In genomic region chr14:89364316-89364715, GRCh38 we compare ENCODE assay signal across 12 cellular contexts. TPM values are rescaled to one million over a fixed set of nuclear protein-coding genes. Genes with fewer than 3 reads are reported as not detected.
DNase-seq lines count a peak whose midpoint lies in the region; ATAC-seq, FAIRE-seq and TF ChIP-seq lines count a peak whose summit lies in the region.
"Had no signal": no experiment of that assay in that cellular context is flagged by ENCODE, and none has a peak within 500 bp of the region (broad histone marks: within the 10 kb centered on the region; RNA-seq: fewer than 3 reads in every experiment).

No MANE protein-coding gene starts in this region.

- H3K27me3 Mint-ChIP-seq in astrocyte (ENCODE audit: low read depth, unreplicated experiment): no peaks in the 10 kb centered on the region
- no peaks in the 10 kb centered on the region for H3K27me3 Mint-ChIP-seq in stimulated activated naive CD8-positive, alpha-beta T cell treated with anti-CD3 and anti-CD28 coated beads, Interleukin-15, amount 100 ng/mL, for 72 hours

- no peak for DNase-seq in Right ventricle myocardium superior
- no peak for DNase-seq in left cardiac atrium
- DNase-seq in astrocyte (ENCODE audit: low read depth): no peak
- DNase-seq in stimulated activated naive CD8-positive, alpha-beta T cell treated with anti-CD3 and anti-CD28 coated beads, Interleukin-15, amount 100 ng/mL, for 72 hours: no peak
- no peak for DNase-seq in hypothalamus (lab: John Stamatoyannopoulos, UW)
- no peak for DNase-seq in NCI-H82 (lab: John Stamatoyannopoulos, UW)
- no peak for DNase-seq in germinal center (ENCODE audit: low spot score)
- DNase-seq: activated gamma-delta T cell, NCI-H1048, NCI-H446 treated with DMSO at 0.1 percent for 48 hours had no signal

- H4K20me1 ChIP-seq in Loucy (ENCODE audit: insufficient read depth, low read length, poor library complexity, severe bottlenecking): peaks cover 31% of the 10 kb centered on the region
- H4K20me1 ChIP-seq in astrocyte (ENCODE audit: insufficient read depth, low read length): peaks cover 54% of the 10 kb centered on the region

- H3K4me1 Mint-ChIP-seq in astrocyte (ENCODE audit: low read depth, unreplicated experiment): peaks cover 24% of the 10 kb centered on the region
- peaks cover 69% of the 10 kb centered on the region for H3K4me1 Mint-ChIP-seq in stimulated activated naive CD8-positive, alpha-beta T cell treated with anti-CD3 and anti-CD28 coated beads, Interleukin-15, amount 100 ng/mL, for 72 hours

- no peaks in the 10 kb centered on the region for H3K9me2 ChIP-seq in Loucy (replicated peaks; ENCODE audit: low read depth, low read length)

- H3K27me3 ChIP-seq in Loucy (ENCODE audit: insufficient read depth, low read length, poor library complexity, severe bottlenecking): no peaks in the 10 kb centered on the region
- H3K27me3 ChIP-seq in astrocyte (ENCODE audit: insufficient read depth, low read length): no peaks in the 10 kb centered on the region

- H3K4me2 ChIP-seq in Loucy (ENCODE audit: low read depth, low read length, poor library complexity, severe bottlenecking): peak overlapping the region; percentile 69
- peak overlapping the region; percentile 52 for H3K4me2 ChIP-seq in astrocyte (ENCODE audit: low read length)

- FAIRE-seq in astrocyte (lab: Jason Lieb, UNC): no peak

- H3K36me3 Mint-ChIP-seq in astrocyte (ENCODE audit: low read depth, unreplicated experiment): peaks cover 10% of the 10 kb centered on the region

- H3K9me3 ChIP-seq in Loucy (ENCODE audit: insufficient read depth, low read depth, low read length): no peaks in the 10 kb centered on the region
- H3K9me3 ChIP-seq in astrocyte (ENCODE audit: insufficient read depth, low read depth, low read length): no peaks in the 10 kb centered on the region

- no peak overlapping the region for H3K4me3 Mint-ChIP-seq in astrocyte (ENCODE audit: unreplicated experiment)
- H3K4me3 Mint-ChIP-seq in stimulated activated naive CD8-positive, alpha-beta T cell treated with anti-CD3 and anti-CD28 coated beads, Interleukin-15, amount 100 ng/mL, for 72 hours: peak overlapping the region; percentile 78 to 88

- H2AFZ ChIP-seq in Loucy (ENCODE audit: low read length): no peak overlapping the region
- no peak overlapping the region for H2AFZ ChIP-seq in astrocyte (ENCODE audit: low read depth, low read length)

- intact Hi-C loops in Right ventricle myocardium superior (cut with DNase I) (no loop called here), left cardiac atrium (cut with DNase I) (no loop called here)

- ATAC-seq in Right ventricle myocardium superior (ENCODE audit: poor library complexity) (peak; percentile 47), left cardiac atrium (no peak)
- no peak for ATAC-seq in stimulated activated naive CD8-positive, alpha-beta T cell treated with anti-CD3 and anti-CD28 coated beads, Interleukin-15, amount 100 ng/mL, for 72 hours

- H3K9ac ChIP-seq in Loucy (ENCODE audit: low read depth, low read length, poor library complexity, severe bottlenecking) (peak overlapping the region; percentile 15), astrocyte (ENCODE audit: low read length) (peak overlapping the region; percentile 36)

- H3K27ac ChIP-seq in astrocyte (ENCODE audit: low read depth, low read length): no peak overlapping the region

- H3K79me2 ChIP-seq in Loucy (ENCODE audit: insufficient read depth, low read length) (peaks cover 68% of the 10 kb centered on the region), astrocyte (ENCODE audit: insufficient read depth, low read length) (peaks cover 58% of the 10 kb centered on the region)

- H3K4me1 ChIP-seq in Loucy (ENCODE audit: insufficient read depth, low read length, poor library complexity, severe bottlenecking) (peaks cover 14% of the 10 kb centered on the region), astrocyte (ENCODE audit: insufficient read depth, low read length) (peaks cover 7% of the 10 kb centered on the region)

- no peaks in the 10 kb centered on the region for H3K9me3 Mint-ChIP-seq in astrocyte (ENCODE audit: unreplicated experiment)
- peaks cover 0 to 7% of the 10 kb centered on the region in 2 donors for H3K9me3 Mint-ChIP-seq in stimulated activated naive CD8-positive, alpha-beta T cell treated with anti-CD3 and anti-CD28 coated beads, Interleukin-15, amount 100 ng/mL, for 72 hours

- H3F3A ChIP-seq in Loucy (ENCODE audit: low read depth): peaks cover 4% of the 10 kb centered on the region; the same call in 1 of the 2 replicates

- H3K27ac Mint-ChIP-seq in astrocyte (ENCODE audit: unreplicated experiment): no peak overlapping the region
- peak overlapping the region; percentile 47 to 96 for H3K27ac Mint-ChIP-seq in stimulated activated naive CD8-positive, alpha-beta T cell treated with anti-CD3 and anti-CD28 coated beads, Interleukin-15, amount 100 ng/mL, for 72 hours
- H3K27ac Mint-ChIP-seq: progenitor cell of endocrine pancreas had no signal

- peaks cover 5% of the 10 kb centered on the region; the same call in 1 of the 2 replicates for H3K36me3 ChIP-seq in Loucy (ENCODE audit: insufficient read depth, low read length)
- H3K36me3 ChIP-seq in astrocyte (ENCODE audit: insufficient read depth, low read length): no peaks in the 10 kb centered on the region

- TF ChIP-seq CTCF in Loucy (conservative IDR thresholded peaks at IDR 0.05; ENCODE audit: low read length): no peak
- no peak for TF ChIP-seq CTCF in astrocyte (IDR thresholded peaks at IDR 0.05; ENCODE audit: insufficient read depth, low read depth, low read length)

- H3K4me3 ChIP-seq in Loucy (ENCODE audit: low read length, poor library complexity, severe bottlenecking) (no peak overlapping the region), astrocyte (ENCODE audit: insufficient read depth, low read depth, low read length) (no peak overlapping the region)

RNA-seq across cellular contexts. Expression of gene FOXN3, which starts 52.7 kb away (rescaled TPM):
- total RNA-seq in Right ventricle myocardium superior: 122 TPM
- total RNA-seq in left cardiac atrium: 100 to 1,000 TPM; 115 to 119 TPM
- total RNA-seq in astrocyte: 105 and 122 TPM in 2 replicates
